In genomic region chr5:10797246-10797645, GRCh38 we compare ENCODE assay signal across 18 cellular contexts. TPM values are rescaled to one million over a fixed set of nuclear protein-coding genes. Genes with fewer than 3 reads are reported as not detected.
DNase-seq lines count a peak whose midpoint lies in the region; ATAC-seq and TF ChIP-seq lines count a peak whose summit lies in the region.
"Had no signal": no experiment of that assay in that cellular context is flagged by ENCODE, and none has a peak within 500 bp of the region (broad histone marks: within the 10 kb centered on the region; RNA-seq: fewer than 3 reads in every experiment).

No MANE protein-coding gene starts in this region.

- no peak overlapping the region for H3K4me3 ChIP-seq in BLaER1
- no peak overlapping the region for H3K4me3 ChIP-seq in fibroblast of mammary gland (ENCODE audit: control insufficient read depth, low read depth, low read length)
- H3K4me3 ChIP-seq in upper lobe of left lung: no peak overlapping the region
- no peak overlapping the region for H3K4me3 ChIP-seq in coronary artery
- H3K4me3 ChIP-seq: HAP-1, PC-9 had no signal

- H3K9me3 ChIP-seq in BLaER1 (no peaks in the 10 kb centered on the region), upper lobe of left lung (no peaks in the 10 kb centered on the region)
- H3K9me3 ChIP-seq: HAP-1 had no signal

- H3K36me3 ChIP-seq in BLaER1 (no peaks in the 10 kb centered on the region), upper lobe of left lung (no peaks in the 10 kb centered on the region)
- H3K36me3 ChIP-seq: brain microvascular endothelial cell, HAP-1 had no signal

- WGBS in upper lobe of left lung, 2 donors: 47 to 64% methylated on average over 3 of the region's 3 CpGs

- DNase-seq in M059J (ENCODE audit: low read depth) (peak; percentile 32), SKM-1 (lab: John Stamatoyannopoulos, UW; ENCODE audit: unreplicated experiment) (peak; percentile 12), fibroblast of mammary gland (ENCODE audit: low read depth) (peak; percentile 64), C1 segment of cervical spinal cord (lab: John Stamatoyannopoulos, UW) (no peak), upper lobe of left lung (no peak), coronary artery (ENCODE audit: low spot score) (no peak)
- DNase-seq: brain microvascular endothelial cell; CD4-positive, alpha-beta memory T cell; DND-41; hippocampal formation; kidney glomerular epithelial cell; NCI-H2081; NCI-H524 had no signal

- peak overlapping the region; percentile 47 for H3K4me2 ChIP-seq in BLaER1
- H3K4me2 ChIP-seq: PC-9 had no signal

- no peaks in the 10 kb centered on the region for H4K20me1 ChIP-seq in BLaER1

- TF ChIP-seq CTCF in fibroblast of mammary gland (conservative IDR thresholded peaks at IDR 0.05; ENCODE audit: control insufficient read depth, insufficient read depth, low read depth, low read length) (no peak), upper lobe of left lung (IDR thresholded peaks at IDR 0.05) (no peak), coronary artery (IDR thresholded peaks at IDR 0.05) (no peak)

- no peak overlapping the region for H3K9ac ChIP-seq in BLaER1

- H3K27me3 ChIP-seq in BLaER1 (no peaks in the 10 kb centered on the region), upper lobe of left lung (no peaks in the 10 kb centered on the region)
- H3K27me3 ChIP-seq: brain microvascular endothelial cell had no signal

- TF ChIP-seq EP300 in upper lobe of left lung (IDR thresholded peaks at IDR 0.05): no peak

- peaks cover 16% of the 10 kb centered on the region for H3K4me1 ChIP-seq in BLaER1
- H3K4me1 ChIP-seq in upper lobe of left lung: no peaks in the 10 kb centered on the region
- H3K4me1 ChIP-seq: HAP-1 had no signal

- TF ChIP-seq POLR2A in upper lobe of left lung (IDR thresholded peaks at IDR 0.05): no peak

- ATAC-seq in upper lobe of left lung (ENCODE audit: low FRiP score in 2 of 2) (no peak), HG03460 (IDR thresholded peaks at IDR 0.05; ENCODE audit: unreplicated experiment) (no peak)
- ATAC-seq: esophagus mucosa had no signal

- H3K27ac ChIP-seq in BLaER1 (0 out of 2 replicates have a peak overlapping the region, but pooled peaks have one; percentile 6), upper lobe of left lung (no peak overlapping the region), coronary artery (no peak overlapping the region)
- H3K27ac ChIP-seq: brain microvascular endothelial cell, PC-9 had no signal

RNA-seq across cellular contexts. Expression of gene DAP, which starts 36.2 kb away (rescaled TPM):
- total RNA-seq in M059J (2014; rRNA removed; shearing (Covaris generic)): 77.3 and 164 TPM in 2 replicates
- total RNA-seq in upper lobe of left lung: 100 to 1,000 TPM in 1 of 6 donors, 10 to 100 TPM in 5; 38.8 to 101 (median 77.6) TPM

Comparison
In these comparisons a context has a peak if more than half of its experiments do, and no peak if none do; other contexts are left out.
1. DNase-seq: peak in M059J (single experiment), SKM-1 (single experiment) and fibroblast of mammary gland (single experiment); none in C1 segment of cervical spinal cord (0 of 14), upper lobe of left lung (0 of 2) and coronary artery (single experiment).